In genomic region chr22:35539910-35540599, GRCh38 we compare ENCODE assay signal across 8 cellular contexts. TPM values are rescaled to one million over a fixed set of nuclear protein-coding genes. Genes with fewer than 3 reads are reported as not detected.
DNase-seq lines count a peak whose midpoint lies in the region; ATAC-seq and TF ChIP-seq lines count a peak whose summit lies in the region.

No MANE protein-coding gene starts in this region.

- H3K9me3 ChIP-seq in left lung: no peaks in the 10 kb centered on the region

- TF ChIP-seq CTCF in GM10248 (IDR thresholded peaks at IDR 0.05; ENCODE audit: control extremely low read depth, extremely low read depth, low read depth, missing control alignments): no peak
- TF ChIP-seq CTCF in choroid plexus epithelial cell (conservative IDR thresholded peaks at IDR 0.05; ENCODE audit: low read depth, low read length): no peak
- TF ChIP-seq CTCF in left lung (IDR thresholded peaks at IDR 0.05): no peak

- DNase-seq in GM10248 (ENCODE audit: extremely low spot score) (peak; percentile 89), HuH-7 (ENCODE audit: low spot score) (peak; percentile 80), choroid plexus epithelial cell (ENCODE audit: low read depth) (peak; percentile 35), left lung (peak; percentile 48 to 87)
- DNase-seq in activated CD4-positive, alpha-beta T cell treated with anti-CD3 and anti-CD28 coated beads for 4 hours: peak; percentile 58 to 60
- DNase-seq in stimulated activated CD4-positive, alpha-beta T cell treated with anti-CD3 and anti-CD28 coated beads, Interleukin-2, amount 100 ng/mL, for 4 hours (ENCODE audit: low read depth): peak; percentile 58

- ATAC-seq in left lung (peak; percentile 89), HG03342 (IDR thresholded peaks at IDR 0.05; ENCODE audit: unreplicated experiment) (no peak), HG02852 (IDR thresholded peaks at IDR 0.05; ENCODE audit: unreplicated experiment) (no peak)

- no peaks in the 10 kb centered on the region for H3K36me3 ChIP-seq in left lung

- no peak overlapping the region for H3K27ac ChIP-seq in left lung

- H3K4me3 ChIP-seq in choroid plexus epithelial cell (ENCODE audit: low read depth, low read length) (peak overlapping the region; percentile 54), left lung (peak overlapping the region; percentile 32 to 48)

- H3K4me1 ChIP-seq in left lung: peaks cover 8 to 24% of the 10 kb centered on the region in 2 donors

- intact Hi-C loops in left lung (cut with DNase I): no loop called here

- peaks cover 17 to 67% of the 10 kb centered on the region in 2 donors for H3K27me3 ChIP-seq in left lung

- POLR2A ChIA-PET in GM10248 (lab: Yijun Ruan, JAX): no interaction called here

- CTCF ChIA-PET in GM10248 (lab: Yijun Ruan, JAX): no interaction called here

RNA-seq across cellular contexts. Expression of gene RASD2, which starts 0.6 kb away (rescaled TPM):
- total RNA-seq in left lung: 1 to 10 TPM; 1.2 to 1.3 TPM

Comparison
In these comparisons a context has a peak if more than half of its experiments do, and no peak if none do; other contexts are left out.
1. DNase-seq: peak in every context shown above with its lines; median percentile 89 in GM10248; 80 in HuH-7; 68 in left lung; 59 in activated CD4-positive, alpha-beta T cell treated with anti-CD3 and anti-CD28 coated beads for 4 hours; 58 in stimulated activated CD4-positive, alpha-beta T cell treated with anti-CD3 and anti-CD28 coated beads, Interleukin-2, amount 100 ng/mL, for 4 hours; 35 in choroid plexus epithelial cell.